20 cellular contexts compared by ENCODE assay signal in genomic region chr9:135584934-135585333, GRCh38. TPM values are rescaled to one million over a fixed set of nuclear protein-coding genes. Genes with fewer than 3 reads are reported as not detected.
DNase-seq lines count a peak whose midpoint lies in the region; ATAC-seq, FAIRE-seq and TF ChIP-seq lines count a peak whose summit lies in the region.
"Had no signal": no experiment of that assay in that cellular context is flagged by ENCODE, and none has a peak within 500 bp of the region (broad histone marks: within the 10 kb centered on the region; RNA-seq: fewer than 3 reads in every experiment).

No MANE protein-coding gene starts in this region.

- H3K36me3 ChIP-seq in right atrium auricular region (no peaks in the 10 kb centered on the region), heart left ventricle (no peaks in the 10 kb centered on the region), adrenal gland (replicated peaks in 1 of 2) (no peaks in the 10 kb centered on the region), vagina (no peaks in the 10 kb centered on the region)
- H3K36me3 ChIP-seq: Peyer's patch had no signal

- 45 to 63% (median 55%) methylated on average over 16 of the region's 16 CpGs for WGBS in heart left ventricle, 4 donors
- WGBS in adrenal gland, 4 donors, result 30 to 46% (median 37%) methylated on average over 16 of the region's 16 CpGs

- H3K9me3 ChIP-seq in right atrium auricular region, result no peaks in the 10 kb centered on the region
- no peaks in the 10 kb centered on the region for H3K9me3 ChIP-seq in heart left ventricle
- no peaks in the 10 kb centered on the region for H3K9me3 ChIP-seq in adrenal gland (replicated peaks in 1 of 3)
- H3K9me3 ChIP-seq in vagina, result no peaks in the 10 kb centered on the region
- H3K9me3 ChIP-seq: Caco-2, Peyer's patch had no signal

- H3K27ac ChIP-seq in right atrium auricular region (no peak overlapping the region), heart left ventricle (no peak overlapping the region), adrenal gland (peak overlapping the region; percentile 43 to 96 (median 79)), vagina (no peak overlapping the region)
- H3K27ac ChIP-seq: HL-60, Peyer's patch had no signal

- H3K4me1 ChIP-seq in right atrium auricular region, result no peaks in the 10 kb centered on the region
- H3K4me1 ChIP-seq in heart left ventricle, result no peaks in the 10 kb centered on the region
- H3K4me1 ChIP-seq in adrenal gland (replicated peaks in 1 of 2), result peaks cover 19 to 23% of the 10 kb centered on the region in 2 donors
- no peaks in the 10 kb centered on the region for H3K4me1 ChIP-seq in vagina
- H3K4me1 ChIP-seq: Caco-2, Peyer's patch had no signal

- TF ChIP-seq POLR2A in heart left ventricle (IDR thresholded peaks at IDR 0.05) (no peak), adrenal gland (IDR thresholded peaks at IDR 0.05) (peak in 1 of 2 donors; percentile 68), vagina (IDR thresholded peaks at IDR 0.05) (no peak)

- peak; percentile 40 for DNase-seq in right atrium auricular region (ENCODE audit: low spot score)
- DNase-seq in heart left ventricle, result no peak
- DNase-seq in adrenal gland, result peak; percentile 67 to 93 (median 90)
- DNase-seq in iris pigment epithelial cell (ENCODE audit: low read depth), result peak; percentile 7
- peak; percentile 22 to 72 for DNase-seq in vagina (ENCODE audit: extremely low spot score in 2 of 2)
- DNase-seq in RCC 7860 (ENCODE audit: low spot score), result no peak
- DNase-seq in NCI-H774 (lab: John Stamatoyannopoulos, UW), result no peak
- DNase-seq: Caco-2, DMS53, KBM-7, NCI-H1048, NCI-H146, NCI-H446 treated with DMSO at 0.1 percent for 48 hours, SHP77 had no signal

- intact Hi-C loops in heart left ventricle (cut with DNase I), result no loop called here
- intact Hi-C loops in adrenal gland (cut with DNase I), result no loop called here
- intact Hi-C loops in vagina (cut with DNase I), result no loop called here

- no peaks in the 10 kb centered on the region for H3K27me3 ChIP-seq in right atrium auricular region
- H3K27me3 ChIP-seq in heart left ventricle, result peaks cover 0 to 5% (median 0%) of the 10 kb centered on the region in 9 donors
- H3K27me3 ChIP-seq in adrenal gland, result no peaks in the 10 kb centered on the region
- H3K27me3 ChIP-seq in vagina, result no peaks in the 10 kb centered on the region
- H3K27me3 ChIP-seq: Peyer's patch had no signal

- no peak for ATAC-seq in heart left ventricle
- ATAC-seq in GM19351 (IDR thresholded peaks at IDR 0.05; ENCODE audit: unreplicated experiment), result no peak
- ATAC-seq: GM12878 had no signal

- FAIRE-seq in RCC 7860 (lab: Jason Lieb, UNC), result no peak
- FAIRE-seq: A204.1, GM12878 had no signal

- H3K4me3 ChIP-seq in right atrium auricular region (no peak overlapping the region), heart left ventricle (no peak overlapping the region), adrenal gland (peak overlapping the region in 1 of 4 donors; percentile 44), vagina (no peak overlapping the region)
- H3K4me3 ChIP-seq: GM12878, Peyer's patch had no signal

- TF ChIP-seq CTCF in right atrium auricular region (IDR thresholded peaks at IDR 0.05) (no peak), heart left ventricle (IDR thresholded peaks at IDR 0.05) (no peak), adrenal gland (IDR thresholded peaks at IDR 0.05) (no peak), vagina (IDR thresholded peaks at IDR 0.05) (no peak)

RNA-seq across cellular contexts. Expression of gene PAEP, which starts 23.4 kb away (rescaled TPM):
- total RNA-seq in right atrium auricular region (not detected), heart left ventricle (not detected), adrenal gland (not detected), vagina (not detected)
- polyA plus RNA-seq in heart left ventricle (not detected), adrenal gland (not detected)
- total RNA-seq: Caco-2, GM12878, Peyer's patch had no signal
- polyA plus RNA-seq: CD14-positive monocyte, GM12878 had no signal

RNA-seq across cellular contexts. Expression of gene OBP2A, which starts 39.0 kb away (rescaled TPM):
- total RNA-seq in right atrium auricular region (not detected), heart left ventricle (not detected), adrenal gland (not detected), vagina (not detected)
- polyA plus RNA-seq in heart left ventricle (not detected), adrenal gland (not detected)
- total RNA-seq: Caco-2, GM12878, Peyer's patch had no signal
- polyA plus RNA-seq: CD14-positive monocyte, GM12878 had no signal

RNA-seq across cellular contexts. Expression of gene GLT6D1, which starts 54.4 kb away (rescaled TPM):
- total RNA-seq in right atrium auricular region (not detected), heart left ventricle (not detected), adrenal gland (not detected), vagina (not detected)
- polyA plus RNA-seq in heart left ventricle (not detected), adrenal gland (not detected)
- total RNA-seq: Caco-2, GM12878, Peyer's patch had no signal
- polyA plus RNA-seq: CD14-positive monocyte, GM12878 had no signal

Comparison
In these comparisons a context has a peak if more than half of its experiments do, and no peak if none do; other contexts are left out.
1. DNase-seq: peak in right atrium auricular region (single experiment), adrenal gland (7 of 7), iris pigment epithelial cell (single experiment) and vagina (2 of 2); none in heart left ventricle (0 of 5), RCC 7860 (single experiment) and NCI-H774 (single experiment).
2. H3K27ac ChIP-seq: peak in adrenal gland (5 of 5); none in right atrium auricular region (0 of 2), heart left ventricle (0 of 12) and vagina (single experiment).